8 cellular contexts compared by ENCODE assay signal in the genomic region with DNA sequence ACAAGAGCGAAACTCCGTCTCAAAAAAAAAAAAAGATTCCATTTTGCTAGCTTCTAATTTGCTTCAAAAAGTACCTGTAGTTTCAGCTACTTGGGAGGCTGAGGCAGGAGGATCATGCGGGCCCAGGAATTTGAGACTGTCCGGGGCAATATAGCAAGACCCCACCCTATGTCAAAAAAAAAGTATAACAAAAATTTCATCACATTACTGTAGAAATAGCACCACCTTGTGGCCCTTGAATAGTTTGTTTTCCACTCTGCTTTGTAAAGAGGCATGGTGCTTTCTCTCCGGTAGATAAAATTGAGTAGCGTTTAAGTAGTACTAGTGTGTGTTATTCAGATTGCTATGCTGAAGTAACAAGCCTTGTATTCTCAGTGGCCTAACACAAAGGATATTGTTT. TPM values are rescaled to one million over a fixed set of nuclear protein-coding genes. Genes with fewer than 3 reads are reported as not detected.
DNase-seq lines count a peak whose midpoint lies in the region; ATAC-seq, FAIRE-seq and TF ChIP-seq lines count a peak whose summit lies in the region.

No MANE protein-coding gene starts in this region.

- TF ChIP-seq RAD21 in A549 (conservative IDR thresholded peaks at IDR 0.05 in 1 of 2, IDR thresholded peaks at IDR 0.05 in 1 of 2): peak; percentile 82 to 89

- TF ChIP-seq POLR2A in A549 (IDR thresholded peaks at IDR 0.05; ENCODE audit: low read length): no peak

- peak; percentile 88 for TF ChIP-seq CTCF in A549 (IDR thresholded peaks at IDR 0.05)

- POLR2A ChIA-PET in A549 (lab: Yijun Ruan, JAX): no interaction called here

- peak; percentile 40 to 74 for DNase-seq in A549 (ENCODE audit: low read depth in 1 of 2, low spot score in 1 of 2)
- peak; percentile 79 for DNase-seq in ELR (ENCODE audit: low read depth)
- DNase-seq in NCI-H1105 treated with DMSO at 0.1 percent for 48 hours (lab: John Stamatoyannopoulos, UW): peak; percentile 66
- DNase-seq in SKM-1 treated with dmso at 0.1 percent for 144 hours (lab: John Stamatoyannopoulos, UW; ENCODE audit: unreplicated experiment): peak; percentile 92
- DNase-seq in naive B cell: peak; percentile 51
- no peak for DNase-seq in activated T-cell treated with anti-CD3 and anti-CD28 coated beads, Interleukin-2, amount 50 U/mL, for 48 hours

- TF ChIP-seq EP300 in A549 (IDR thresholded peaks at IDR 0.05): no peak

- no peaks in the 10 kb centered on the region for H3K27me3 Mint-ChIP-seq in naive B cell

- no peaks in the 10 kb centered on the region for H3K9me3 ChIP-seq in A549

- H3K4me1 ChIP-seq in A549: no peaks in the 10 kb centered on the region

- H3K9me3 Mint-ChIP-seq in naive B cell: no peaks in the 10 kb centered on the region

- CTCF ChIA-PET in A549 (lab: Yijun Ruan, JAX): interaction anchor here (0.7 to 10.2 kb wide), 35 partner anchors 9 to 416 kb away, joined by 3 to 104 read pairs (median 4); partner anchors contain the start of gene MTX1

- H3K4me3 ChIP-seq in A549: no peak overlapping the region

- no peak overlapping the region for H3K4me3 Mint-ChIP-seq in naive B cell

- H3K27ac ChIP-seq in A549: no peak overlapping the region

- ATAC-seq in A549 (peak; percentile 84 to 87; a peak in 5 of 6 replicates), esophagus mucosa (peak; percentile 64), naive B cell (ENCODE audit: low read depth in 2 of 2) (peak; percentile 71 to 76), GM21528 (IDR thresholded peaks at IDR 0.05; ENCODE audit: low FRiP score, unreplicated experiment) (no peak)

- FAIRE-seq in A549 (lab: Jason Lieb, UNC): peak; percentile 79

- H3K27ac Mint-ChIP-seq in naive B cell: no peak overlapping the region

- H3K4me1 Mint-ChIP-seq in naive B cell: no peaks in the 10 kb centered on the region

- H3K4me2 ChIP-seq in A549: 0 out of 3 replicates have a peak overlapping the region, but pooled peaks have one; percentile 10

- 38% methylated on average over 6 of the region's 6 CpGs for WGBS in A549 (ENCODE audit: missing lambda C conversion rate)

- H3K36me3 Mint-ChIP-seq in naive B cell: no peaks in the 10 kb centered on the region

TF ChIP-seq in A549, 52 proteins besides CTCF, POLR2A, EP300 and RAD21:
- TF ChIP-seq HOXB5 (CRISPR knock-in tag; IDR thresholded peaks at IDR 0.05) (no peak), SMC3 (IDR thresholded peaks at IDR 0.05) (peak; percentile 74)
TF ChIP-seq in A549: peak in this region for 1.

RNA-seq across cellular contexts. Expression of gene MSTO1, which starts 18.2 kb away (rescaled TPM):
- 28.3 and 35.5 TPM in 2 replicates for polyA plus RNA-seq in A549 (2011; rRNA removed)
- 25.8 and 32.2 TPM in 2 replicates for polyA plus RNA-seq in A549 (2012; cell fraction: cytosol; rRNA removed)
- polyA plus RNA-seq in A549 (2012; cell fraction: nucleus; rRNA removed): 128 and 129 TPM in 2 replicates
- 37.5 to 43.5 TPM (median 43.5 TPM) in 3 replicates for polyA plus RNA-seq in A549 (2017; fragmentation: RNase III; extraction: RNeasy Plus Mini Kit Qiagen cat#74134 plus additional on column Dnase treatment)
- polyA minus RNA-seq in A549 (2011; rRNA and poly(A)+ RNA removed): 65.5 and 69.8 TPM in 2 replicates
- total RNA-seq in esophagus mucosa: 16.7 TPM
- 10 to 100 TPM in 4 of 6 donors, 1 to 10 TPM in 2; 4.8 to 24.8 (median 12.8) TPM for polyA plus RNA-seq in naive B cell (ENCODE audit: low read depth in 6 of 6)

RNA-seq across cellular contexts. Expression of gene ASH1L, which starts 29.2 kb away (rescaled TPM):
- 32.8 and 32.9 TPM in 2 replicates for polyA plus RNA-seq in A549 (2011; rRNA removed)
- polyA plus RNA-seq in A549 (2012; cell fraction: cytosol; rRNA removed): 10.3 and 11.6 TPM in 2 replicates
- polyA plus RNA-seq in A549 (2012; cell fraction: nucleus; rRNA removed): 20.2 and 26.2 TPM in 2 replicates
- 9.0 to 10.9 TPM (median 10.0 TPM) in 3 replicates for polyA plus RNA-seq in A549 (2017; fragmentation: RNase III; extraction: RNeasy Plus Mini Kit Qiagen cat#74134 plus additional on column Dnase treatment)
- polyA minus RNA-seq in A549 (2011; rRNA and poly(A)+ RNA removed): 39.3 and 46.9 TPM in 2 replicates
- total RNA-seq in esophagus mucosa: 25.3 TPM
- polyA plus RNA-seq in naive B cell (ENCODE audit: low read depth in 6 of 6): 10 to 100 TPM in 5 of 6 donors, 1 to 10 TPM in 1; 6.4 to 51.8 (median 23.4) TPM

Comparison
In these comparisons a context has a peak if more than half of its experiments do, and no peak if none do; other contexts are left out.
1. DNase-seq: peak in A549 (2 of 2), ELR (single experiment), NCI-H1105 treated with DMSO at 0.1 percent for 48 hours (single experiment), SKM-1 treated with dmso at 0.1 percent for 144 hours (single experiment) and naive B cell (single experiment); none in activated T-cell treated with anti-CD3 and anti-CD28 coated beads, Interleukin-2, amount 50 U/mL, for 48 hours (0 of 2).